ENCODE assay signal across 8 cellular contexts in genomic region chrX:139739138-139739537, GRCh38. TPM values are rescaled to one million over a fixed set of nuclear protein-coding genes. Genes with fewer than 3 reads are reported as not detected.
A peak's percentile ranks its signal among the peaks of the same experiment; 100 is the strongest.
DNase-seq lines count a peak whose midpoint lies in the region; ATAC-seq and TF ChIP-seq lines count a peak whose summit lies in the region.

No MANE protein-coding gene starts in this region.

- TF ChIP-seq CTCF in astrocyte of the spinal cord (IDR thresholded peaks at IDR 0.05; ENCODE audit: low read depth, low read length) = no peak

- ATAC-seq in GM19455 (IDR thresholded peaks at IDR 0.05; ENCODE audit: unreplicated experiment) = peak; percentile 96
- ATAC-seq in HG03442 (IDR thresholded peaks at IDR 0.05; ENCODE audit: unreplicated experiment) = peak; percentile 98

- H3K4me3 ChIP-seq in astrocyte of the spinal cord (ENCODE audit: low read depth, low read length) = no peak overlapping the region

- in situ Hi-C loops in Caki2 (cut with HindIII; ENCODE audit: low pct_unique_long_range_greater_than_20kb, low sequenced_read_pairs) = no loop called here
- in situ Hi-C loops in astrocyte of the spinal cord (cut with HindIII; ENCODE audit: low sequenced_read_pairs) = no loop called here

- DNase-seq in Caki2 (ENCODE audit: low read depth) (peak; percentile 82), astrocyte of the spinal cord (ENCODE audit: low read depth, low spot score) (peak; percentile 65), nucleus accumbens (lab: John Stamatoyannopoulos, UW) (no peak), GOT3 (lab: John Stamatoyannopoulos, UW) (no peak), NCI-H2227 (lab: John Stamatoyannopoulos, UW; ENCODE audit: unreplicated experiment) (no peak), NCI-H82 treated with DMSO at 0.1 percent for 48 hours (lab: John Stamatoyannopoulos, UW; ENCODE audit: unreplicated experiment) (no peak)

RNA-seq across cellular contexts. Expression of gene MCF2, which starts 31.2 kb away (rescaled TPM):
- 0.54 TPM in 1 of 2 replicates, not detected in the other for total RNA-seq in Caki2 (2014; rRNA removed; shearing (Covaris generic); ENCODE audit: low replicate concordance)

Comparison
In these comparisons a context has a peak if more than half of its experiments do, and no peak if none do; other contexts are left out.
1. DNase-seq: peak in Caki2 (single experiment) and astrocyte of the spinal cord (single experiment); none in nucleus accumbens (0 of 56), GOT3 (single experiment), NCI-H2227 (single experiment) and NCI-H82 treated with DMSO at 0.1 percent for 48 hours (single experiment).